Comparison of ENCODE assay signal across 11 cellular contexts in the genomic region with DNA sequence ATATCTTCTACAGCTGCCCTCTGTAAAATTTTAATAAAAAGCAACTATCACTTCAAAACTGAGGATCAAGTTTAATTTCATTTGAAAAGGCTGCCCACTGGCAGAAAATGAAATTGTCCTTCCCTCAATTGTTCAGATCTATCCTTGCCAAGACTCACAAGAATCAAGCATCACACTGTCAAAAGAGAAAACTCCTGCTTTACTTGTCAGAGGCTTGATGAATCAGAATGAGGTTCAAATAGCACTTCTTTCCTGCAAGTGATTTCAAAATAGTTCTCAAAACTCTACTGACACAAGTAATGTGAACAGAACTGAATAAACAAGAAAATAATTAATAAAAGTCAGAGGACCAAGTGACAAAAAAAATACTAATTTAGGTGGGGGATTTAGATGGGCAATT.
DNase-seq lines count a peak whose midpoint lies in the region; ATAC-seq and TF ChIP-seq lines count a peak whose summit lies in the region.
"Had no signal": no experiment of that assay in that cellular context is flagged by ENCODE, and none has a peak within 500 bp of the region (broad histone marks: within the 10 kb centered on the region; RNA-seq: fewer than 3 reads in every experiment).

No MANE protein-coding gene starts in this region.

- peaks cover 73% of the 10 kb centered on the region for H3K36me3 Mint-ChIP-seq in activated T-helper 2 cell treated with anti-CD3 and anti-CD28 coated beads, Interferon-gamma antibody, Interleukin-2, Interleukin-4, amounts not matched to agents 10 μg/mL and 5 μg/mL and 100 μg/mL, durations not matched to agents 14 hours and 24 hours and 36 hours (ENCODE audit: low read depth)
- H3K36me3 Mint-ChIP-seq in glutamatergic neuron (ENCODE audit: unreplicated experiment) = no peaks in the 10 kb centered on the region
- H3K36me3 Mint-ChIP-seq: CD4-positive, CD25-positive, alpha-beta regulatory T cell had no signal

- H3K27ac ChIP-seq in heart left ventricle = peak overlapping the region; percentile 29 to 83 (median 78)
- H3K27ac ChIP-seq: colonic mucosa had no signal

- H3K36me3 ChIP-seq in heart left ventricle = peaks cover 0 to 100% (median 89%) of the 10 kb centered on the region in 9 donors

- H3K27ac Mint-ChIP-seq in activated T-helper 2 cell treated with anti-CD3 and anti-CD28 coated beads, Interferon-gamma antibody, Interleukin-2, Interleukin-4, amounts not matched to agents 10 μg/mL and 5 μg/mL and 100 μg/mL, durations not matched to agents 14 hours and 24 hours and 36 hours = peak overlapping the region; percentile 97
- peak overlapping the region; percentile 88 for H3K27ac Mint-ChIP-seq in glutamatergic neuron (ENCODE audit: unreplicated experiment)
- H3K27ac Mint-ChIP-seq: CD4-positive, CD25-positive, alpha-beta regulatory T cell had no signal

- DNase-seq in heart left ventricle = no peak
- DNase-seq in cardiac septum (ENCODE audit: low spot score) = no peak
- DNase-seq in activated T-helper 2 cell treated with anti-CD3 and anti-CD28 coated beads, Interferon-gamma antibody, Interleukin-2, Interleukin-4, amounts not matched to agents 10 μg/mL and 5 μg/mL and 100 μg/mL, durations not matched to agents 14 hours and 24 hours and 36 hours (ENCODE audit: low spot score) = no peak
- no peak for DNase-seq in glutamatergic neuron
- DNase-seq in stromal cell of bone marrow (ENCODE audit: low read depth) = peak; percentile 61
- DNase-seq in SKM-1 (lab: John Stamatoyannopoulos, UW; ENCODE audit: unreplicated experiment) = no peak
- no peak for DNase-seq in inferior parietal cortex (ENCODE audit: extremely low spot score)
- DNase-seq: colonic mucosa; stimulated activated naive CD4-positive, alpha-beta T cell had no signal

- H3K9me3 ChIP-seq in heart left ventricle = no peaks in the 10 kb centered on the region
- H3K9me3 ChIP-seq: colonic mucosa had no signal

- H3K4me1 Mint-ChIP-seq in activated T-helper 2 cell treated with anti-CD3 and anti-CD28 coated beads, Interferon-gamma antibody, Interleukin-2, Interleukin-4, amounts not matched to agents 10 μg/mL and 5 μg/mL and 100 μg/mL, durations not matched to agents 14 hours and 24 hours and 36 hours (ENCODE audit: low read depth) = peaks cover 55% of the 10 kb centered on the region
- H3K4me1 Mint-ChIP-seq in glutamatergic neuron (ENCODE audit: low read depth, unreplicated experiment) = peaks cover 44% of the 10 kb centered on the region
- H3K4me1 Mint-ChIP-seq: CD4-positive, CD25-positive, alpha-beta regulatory T cell had no signal

- H3K27me3 ChIP-seq in heart left ventricle = no peaks in the 10 kb centered on the region
- H3K27me3 ChIP-seq: colonic mucosa had no signal

- H3K9me3 Mint-ChIP-seq in activated T-helper 2 cell treated with anti-CD3 and anti-CD28 coated beads, Interferon-gamma antibody, Interleukin-2, Interleukin-4, amounts not matched to agents 10 μg/mL and 5 μg/mL and 100 μg/mL, durations not matched to agents 14 hours and 24 hours and 36 hours = no peaks in the 10 kb centered on the region
- peaks cover 6% of the 10 kb centered on the region for H3K9me3 Mint-ChIP-seq in glutamatergic neuron (ENCODE audit: unreplicated experiment)

- peaks cover 0 to 39% (median 16%) of the 10 kb centered on the region in 12 donors for H3K4me1 ChIP-seq in heart left ventricle
- H3K4me1 ChIP-seq: colonic mucosa had no signal

- ATAC-seq in heart left ventricle = no peak
- no peak for ATAC-seq in GM21515 (IDR thresholded peaks at IDR 0.05; ENCODE audit: unreplicated experiment)

- intact Hi-C loops in heart left ventricle (cut with DNase I) = loop anchor here in 1 of 10 donors (10.0 kb wide), 1 partner anchor 90 kb away; no protein-coding TSS in a partner anchor
- intact Hi-C loops in cardiac septum (cut with DNase I) = no loop called here
- intact Hi-C loops in activated T-helper 2 cell treated with anti-CD3 and anti-CD28 coated beads, Interferon-gamma antibody, Interleukin-2, Interleukin-4, amounts not matched to agents 10 μg/mL and 5 μg/mL and 100 μg/mL, durations not matched to agents 14 hours and 24 hours and 36 hours (cut with micrococcal nuclease) = loop anchor here (10.0 kb wide), 1 partner anchor 290 kb away; the partner anchor contains the start of genes PDCD10 and SERPINI1

- H3K4me3 ChIP-seq in heart left ventricle = no peak overlapping the region
- H3K4me3 ChIP-seq: colonic mucosa had no signal

- TF ChIP-seq CTCF in heart left ventricle (IDR thresholded peaks at IDR 0.05) (no peak), glutamatergic neuron (IDR thresholded peaks at IDR 0.05; ENCODE audit: partially characterized antibody, unreplicated experiment) (no peak)

- no peak for TF ChIP-seq POLR2A in heart left ventricle (IDR thresholded peaks at IDR 0.05)

- H3K27me3 Mint-ChIP-seq in activated T-helper 2 cell treated with anti-CD3 and anti-CD28 coated beads, Interferon-gamma antibody, Interleukin-2, Interleukin-4, amounts not matched to agents 10 μg/mL and 5 μg/mL and 100 μg/mL, durations not matched to agents 14 hours and 24 hours and 36 hours (ENCODE audit: low read depth) = no peaks in the 10 kb centered on the region
- peaks cover 2% of the 10 kb centered on the region for H3K27me3 Mint-ChIP-seq in glutamatergic neuron (ENCODE audit: unreplicated experiment)
- H3K27me3 Mint-ChIP-seq: CD4-positive, CD25-positive, alpha-beta regulatory T cell had no signal

- H3K4me3 Mint-ChIP-seq in activated T-helper 2 cell treated with anti-CD3 and anti-CD28 coated beads, Interferon-gamma antibody, Interleukin-2, Interleukin-4, amounts not matched to agents 10 μg/mL and 5 μg/mL and 100 μg/mL, durations not matched to agents 14 hours and 24 hours and 36 hours (ENCODE audit: low read depth) = peak overlapping the region; percentile 47
- H3K4me3 Mint-ChIP-seq in glutamatergic neuron (ENCODE audit: unreplicated experiment) = peak overlapping the region; percentile 8
- H3K4me3 Mint-ChIP-seq: CD4-positive, CD25-positive, alpha-beta regulatory T cell had no signal
